In the genomic region with DNA sequence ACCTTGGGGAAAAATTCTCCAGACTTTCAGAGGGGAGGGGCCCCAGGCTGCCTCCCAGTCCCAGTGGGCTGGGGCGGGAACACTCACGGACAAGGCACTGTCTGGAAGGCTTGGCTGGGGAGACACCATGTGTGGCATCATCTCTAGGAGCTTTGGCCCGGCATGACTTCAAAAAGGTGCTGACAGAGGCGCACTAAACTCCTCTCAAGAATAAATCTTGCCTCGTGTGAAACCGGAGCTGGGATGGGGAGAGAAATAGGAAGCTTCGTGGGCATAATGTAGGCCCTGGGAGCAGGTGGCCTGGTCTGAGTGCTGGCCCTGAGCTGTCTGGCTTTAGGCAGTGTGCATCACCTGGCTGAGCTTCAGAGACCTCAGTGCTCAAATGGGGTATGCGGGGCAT, we compare ENCODE assay signal across 17 cellular contexts. TPM values are rescaled to one million over a fixed set of nuclear protein-coding genes. Genes with fewer than 3 reads are reported as not detected.
A peak's percentile ranks its signal among the peaks of the same experiment; 100 is the strongest.
DNase-seq lines count a peak whose midpoint lies in the region; ATAC-seq and TF ChIP-seq lines count a peak whose summit lies in the region.
"Had no signal": no experiment of that assay in that cellular context is flagged by ENCODE, and none has a peak within 500 bp of the region (broad histone marks: within the 10 kb centered on the region; RNA-seq: fewer than 3 reads in every experiment).

No MANE protein-coding gene starts in this region.

- no peak overlapping the region for H3K4me3 Mint-ChIP-seq in Caco-2 (ENCODE audit: unreplicated experiment)
- H3K4me3 Mint-ChIP-seq: CD4-positive, alpha-beta T cell had no signal

- no peaks in the 10 kb centered on the region for H3K4me1 Mint-ChIP-seq in Caco-2 (ENCODE audit: low read depth, unreplicated experiment)

- H3K27me3 ChIP-seq in SJCRH30 (no peaks in the 10 kb centered on the region), psoas muscle (ENCODE audit: insufficient read depth in 3 of 3, low read length in 2 of 3) (no peaks in the 10 kb centered on the region), Caco-2 (replicated peaks; ENCODE audit: control insufficient read depth, insufficient read depth, low read length) (no peaks in the 10 kb centered on the region)

- H3K27me3 Mint-ChIP-seq in Caco-2 (ENCODE audit: insufficient read depth, unreplicated experiment), result peaks cover 5% of the 10 kb centered on the region

- POLR2A ChIA-PET in Caco-2 (lab: Charles Lee), result no interaction called here

- intact Hi-C loops in psoas muscle (cut with DNase I), result no loop called here
- intact Hi-C loops in cardiac septum (cut with DNase I), result no loop called here
- intact Hi-C loops in Caco-2 (cut with micrococcal nuclease; ENCODE audit: unreplicated experiment), result no loop called here

- no peaks in the 10 kb centered on the region for H3K9me3 Mint-ChIP-seq in Caco-2 (ENCODE audit: unreplicated experiment)
- H3K9me3 Mint-ChIP-seq: CD4-positive, alpha-beta T cell had no signal

- H3K4me1 ChIP-seq in SJCRH30 (peaks cover 77% of the 10 kb centered on the region), psoas muscle (peaks cover 33% of the 10 kb centered on the region), Caco-2 (no peaks in the 10 kb centered on the region)

- WGBS in psoas muscle, 3 donors, result 26 to 41% (median 27%) methylated on average over 8 of the region's 8 CpGs

- TF ChIP-seq CTCF in psoas muscle (IDR thresholded peaks at IDR 0.05), result no peak
- no peak for TF ChIP-seq CTCF in Caco-2 (IDR thresholded peaks at IDR 0.05; ENCODE audit: insufficient read depth in 1 of 2, low read depth in 1 of 2, low read length in 1 of 2, severe bottlenecking in 1 of 2, unreplicated experiment in 1 of 2)

- BruUV-seq in Caco-2 (replicated peaks; lab: Mats Ljungman, UMichigan), result no TSS peak

- H3K27ac Mint-ChIP-seq in Caco-2 (ENCODE audit: unreplicated experiment), result no peak overlapping the region
- H3K27ac Mint-ChIP-seq: CD4-positive, alpha-beta T cell had no signal

- ATAC-seq in psoas muscle, result peak; percentile 78 to 89 (median 81)
- no peak for ATAC-seq in HG03469 (IDR thresholded peaks at IDR 0.05; ENCODE audit: unreplicated experiment)
- ATAC-seq: GM12878 had no signal

- H3K36me3 Mint-ChIP-seq in Caco-2 (ENCODE audit: insufficient read depth, unreplicated experiment), result no peaks in the 10 kb centered on the region

- H3K4me3 ChIP-seq in SJCRH30 (no peak overlapping the region), psoas muscle (no peak overlapping the region), Caco-2 (ENCODE audit: low read depth, low read length) (no peak overlapping the region)
- H3K4me3 ChIP-seq: GM12878, HAP-1 had no signal

- CTCF ChIA-PET in Caco-2 (lab: Charles Lee), result no interaction called here

- peak overlapping the region; percentile 100 for H3K27ac ChIP-seq in SJCRH30
- peak overlapping the region; percentile 19 for H3K27ac ChIP-seq in cingulate gyrus (ENCODE audit: low read depth, low read length)
- H3K27ac ChIP-seq in psoas muscle, result peak overlapping the region; percentile 68
- H3K27ac ChIP-seq: HL-60 had no signal

- DNase-seq in SJCRH30 (peak in 1 of 2 experiments; percentile 42), myocyte (ENCODE audit: low read depth) (peak; percentile 87), psoas muscle (peak in 1 of 2 donors; percentile 56), cardiac septum (ENCODE audit: low spot score) (no peak), Caco-2 (no peak)
- no peak for DNase-seq in activated CD4-positive, alpha-beta T cell treated with anti-CD3 and anti-CD28 coated beads, Interleukin-2, amount 50 U/mL, for 1 hour
- DNase-seq: ACHN; C1 segment of cervical spinal cord; CD4-positive, alpha-beta T cell; DMS79; GOT3 had no signal

- H3K9me3 ChIP-seq in SJCRH30 (replicated peaks) (no peaks in the 10 kb centered on the region), psoas muscle (no peaks in the 10 kb centered on the region), Caco-2 (no peaks in the 10 kb centered on the region)
- H3K9me3 ChIP-seq: HAP-1 had no signal

- peaks cover 12% of the 10 kb centered on the region; the same call in 1 of the 2 replicates for H3K36me3 ChIP-seq in SJCRH30
- no peaks in the 10 kb centered on the region for H3K36me3 ChIP-seq in psoas muscle (ENCODE audit: insufficient read depth in 1 of 2, low read depth in 1 of 2)
- H3K36me3 ChIP-seq in Caco-2 (ENCODE audit: control insufficient read depth, insufficient read depth, low read length), result no peaks in the 10 kb centered on the region
- H3K36me3 ChIP-seq: HAP-1 had no signal

RNA-seq across cellular contexts. Expression of gene WSCD1, which starts 5.7 kb away (rescaled TPM):
- total RNA-seq in SJCRH30 (2014; rRNA removed; shearing (Covaris generic)), result 99.1 and 101 TPM in 2 replicates
- total RNA-seq in myocyte, result 19.8 and 30.1 TPM in 2 replicates
- polyA plus RNA-seq in myocyte (2012), result 3.6 TPM
- 10 to 100 TPM in 3 of 4 donors, 1 to 10 TPM in 1; 5.2 to 17.5 (median 11.5) TPM for total RNA-seq in psoas muscle
- polyA plus RNA-seq in psoas muscle, result 1 to 10 TPM; 4.1 to 7.1 (median 6.2) TPM
- total RNA-seq in cardiac septum, result 1.4 TPM
- total RNA-seq in Caco-2 (2022), result not detected in 2 replicates
- total RNA-seq: CD4-positive, alpha-beta T cell; G401; GM12878 had no signal

Comparison
In these comparisons a context has a peak if more than half of its experiments do, and no peak if none do; other contexts are left out.
1. H3K27ac ChIP-seq: peak in every context shown above with its lines; median percentile 100 in SJCRH30; 68 in psoas muscle; 19 in cingulate gyrus.